1 cellular context compared by ENCODE assay signal in the genomic region with DNA sequence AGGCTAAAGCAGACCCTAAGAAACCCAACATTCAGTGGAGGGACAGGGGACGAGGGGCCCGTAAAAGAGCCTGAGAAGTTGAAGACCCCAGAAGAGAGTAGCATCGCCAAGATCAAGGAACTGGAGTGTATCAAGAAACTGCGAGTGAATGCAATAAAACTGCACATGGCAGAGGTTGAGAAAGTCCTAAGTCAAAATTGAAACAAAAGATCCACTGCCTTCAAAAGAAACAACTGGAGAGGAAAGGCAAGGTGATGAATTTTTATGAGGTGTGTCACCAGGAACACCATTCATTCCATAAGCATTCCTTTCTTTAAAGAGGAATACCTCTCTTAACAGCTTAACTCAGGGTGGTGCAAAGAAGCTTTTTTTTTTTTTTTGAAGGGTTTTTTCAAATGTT.
TF ChIP-seq lines count a peak whose summit lies in the region.

No MANE protein-coding gene starts in this region.

TF ChIP-seq in H1, 55 proteins besides CTCF, POLR2A, EP300 and RAD21:
- TF ChIP-seq JUND (IDR thresholded peaks at IDR 0.05; ENCODE audit: low read length): peak; percentile 70
- TF ChIP-seq ASH2L (IDR thresholded peaks at IDR 0.05; ENCODE audit: low read length): no peak
- TF ChIP-seq NANOG (IDR thresholded peaks at IDR 0.05; ENCODE audit: insufficient read depth, low read depth, low read length, poor library complexity, severe bottlenecking): peak; percentile 16
- no peak for TF ChIP-seq RNF2 (IDR thresholded peaks at IDR 0.05; ENCODE audit: borderline replicate concordance, low read depth, low read length, missing control alignments, poor library complexity, severe bottlenecking)
- no peak for TF ChIP-seq CBX8 (IDR thresholded peaks at IDR 0.05; ENCODE audit: borderline replicate concordance, low read depth, low read length)
- TF ChIP-seq SAP30 (IDR thresholded peaks at IDR 0.05; ENCODE audit: insufficient read depth, insufficient replicate concordance, low read length): no peak
